In the genomic region with DNA sequence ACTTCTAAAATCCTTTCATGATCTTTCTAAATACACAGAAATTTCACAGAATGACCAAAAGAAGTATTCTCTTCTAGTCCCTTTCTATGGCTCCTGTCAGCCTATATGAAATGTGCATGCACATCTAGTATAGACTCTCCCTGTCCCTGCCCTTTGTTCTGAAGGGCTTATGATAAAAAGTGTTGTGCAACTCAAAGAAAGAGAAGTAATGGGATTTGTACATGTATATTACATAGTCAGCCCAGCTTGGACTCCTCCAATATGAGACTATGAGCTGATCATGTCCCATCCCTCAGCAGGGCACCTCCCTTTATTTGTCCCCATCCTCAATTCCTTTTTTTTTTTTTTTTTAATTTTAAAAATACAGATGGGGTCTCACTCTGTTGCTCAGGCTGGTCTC, we compare ENCODE assay signal across 18 cellular contexts. TPM values are rescaled to one million over a fixed set of nuclear protein-coding genes. Genes with fewer than 3 reads are reported as not detected.
DNase-seq lines count a peak whose midpoint lies in the region; ATAC-seq, FAIRE-seq and TF ChIP-seq lines count a peak whose summit lies in the region.
"Had no signal": no experiment of that assay in that cellular context is flagged by ENCODE, and none has a peak within 500 bp of the region (broad histone marks: within the 10 kb centered on the region; RNA-seq: fewer than 3 reads in every experiment).

No MANE protein-coding gene starts in this region.

- H3K9me3 Mint-ChIP-seq in natural killer cell (no peaks in the 10 kb centered on the region), Calu3 (ENCODE audit: low read depth, unreplicated experiment) (no peaks in the 10 kb centered on the region)
- no peaks in the 10 kb centered on the region for H3K9me3 Mint-ChIP-seq in natural killer cell treated with Interleukin-12 subunit alpha and Interleukin-12 subunit beta and Interleukin-15 and Interleukin-18, amount 100 ng/mL, for 72 hours
- no peaks in the 10 kb centered on the region for H3K9me3 Mint-ChIP-seq in activated T-helper 17 cell treated with anti-CD3 and anti-CD28 coated beads, Interleukin-2, amount 50 U/mL, for 72 hours
- H3K9me3 Mint-ChIP-seq: CD8-positive, alpha-beta T cell had no signal

- H3K36me3 ChIP-seq in upper lobe of right lung, result peaks cover 91% of the 10 kb centered on the region
- H3K36me3 ChIP-seq in pancreas, result peaks cover 3 to 38% (median 6%) of the 10 kb centered on the region in 3 donors
- H3K36me3 ChIP-seq: BE2C had no signal

- H3K9me3 ChIP-seq in upper lobe of right lung (no peaks in the 10 kb centered on the region), pancreas (no peaks in the 10 kb centered on the region)
- H3K9me3 ChIP-seq: BE2C had no signal

- no peak for TF ChIP-seq POLR2A in NB4 (IDR thresholded peaks at IDR 0.05; ENCODE audit: extremely low read depth, insufficient read length)

- H3K27me3 ChIP-seq in upper lobe of right lung, result no peaks in the 10 kb centered on the region
- H3K27me3 ChIP-seq in pancreas, result no peaks in the 10 kb centered on the region
- H3K27me3 ChIP-seq: BE2C had no signal

- no TSS peak for BruUV-seq in Calu3 (replicated peaks; lab: Mats Ljungman, UMichigan)

- H3K27ac ChIP-seq in upper lobe of right lung, result no peak overlapping the region
- H3K27ac ChIP-seq in pancreas, result no peak overlapping the region
- H3K27ac ChIP-seq: C4-2B, GM23248 had no signal

- peaks cover 34% of the 10 kb centered on the region for H3K36me3 Mint-ChIP-seq in natural killer cell
- H3K36me3 Mint-ChIP-seq in natural killer cell treated with Interleukin-12 subunit alpha and Interleukin-12 subunit beta and Interleukin-15 and Interleukin-18, amount 100 ng/mL, for 72 hours, result peaks cover 39% of the 10 kb centered on the region
- peaks cover 94% of the 10 kb centered on the region for H3K36me3 Mint-ChIP-seq in activated T-helper 17 cell treated with anti-CD3 and anti-CD28 coated beads, Interleukin-2, amount 50 U/mL, for 72 hours (ENCODE audit: low read depth)
- H3K36me3 Mint-ChIP-seq in Calu3 (ENCODE audit: insufficient read depth, unreplicated experiment), result no peaks in the 10 kb centered on the region

- ATAC-seq in natural killer cell (no peak), upper lobe of right lung (peak; percentile 65), pancreas (no peak)
- ATAC-seq in natural killer cell treated with Interleukin-12 subunit alpha and Interleukin-12 subunit beta and Interleukin-15 and Interleukin-18, amount 100 ng/mL, for 72 hours, result no peak
- no peak for ATAC-seq in activated T-helper 17 cell treated with anti-CD3 and anti-CD28 coated beads, Interleukin-2, amount 50 U/mL, for 72 hours (replicated peaks)
- ATAC-seq: CD8-positive, alpha-beta T cell; HCT116 had no signal

- FAIRE-seq in pancreas (lab: Jason Lieb, UNC), result no peak
- FAIRE-seq: A204.1, H54 had no signal

- no peak for DNase-seq in natural killer cell
- DNase-seq in natural killer cell treated with Interleukin-12 subunit alpha and Interleukin-12 subunit beta and Interleukin-15 and Interleukin-18, amount 100 ng/mL, for 72 hours (ENCODE audit: low spot score), result no peak
- DNase-seq in NB4 (ENCODE audit: low read depth), result peak; percentile 18
- DNase-seq in upper lobe of right lung, result no peak
- DNase-seq in pancreas, result no peak
- DNase-seq in DMS79 treated with DMSO at 0.1 percent for 48 hours (lab: John Stamatoyannopoulos, UW), result no peak
- DNase-seq in Calu3, result no peak
- DNase-seq: BE2C; CD8-positive, alpha-beta T cell; COR-L47; DMS53; GM23248 had no signal

- no peak for TF ChIP-seq CTCF in natural killer cell (IDR thresholded peaks at IDR 0.05)
- TF ChIP-seq CTCF in NB4 (IDR thresholded peaks at IDR 0.05; ENCODE audit: low read depth, low read length), result no peak
- TF ChIP-seq CTCF in upper lobe of right lung (IDR thresholded peaks at IDR 0.05), result no peak
- no peak for TF ChIP-seq CTCF in pancreas (IDR thresholded peaks at IDR 0.05)
- TF ChIP-seq CTCF in Calu3 (IDR thresholded peaks at IDR 0.05; ENCODE audit: unreplicated experiment), result no peak

- H3K4me3 Mint-ChIP-seq in natural killer cell (no peak overlapping the region), Calu3 (ENCODE audit: low read depth, unreplicated experiment) (no peak overlapping the region)
- no peak overlapping the region for H3K4me3 Mint-ChIP-seq in natural killer cell treated with Interleukin-12 subunit alpha and Interleukin-12 subunit beta and Interleukin-15 and Interleukin-18, amount 100 ng/mL, for 72 hours
- H3K4me3 Mint-ChIP-seq in activated T-helper 17 cell treated with anti-CD3 and anti-CD28 coated beads, Interleukin-2, amount 50 U/mL, for 72 hours, result no peak overlapping the region
- H3K4me3 Mint-ChIP-seq: CD8-positive, alpha-beta T cell had no signal

- H3K27me3 Mint-ChIP-seq in natural killer cell (ENCODE audit: low read depth in 2 of 2), result no peaks in the 10 kb centered on the region
- H3K27me3 Mint-ChIP-seq in natural killer cell treated with Interleukin-12 subunit alpha and Interleukin-12 subunit beta and Interleukin-15 and Interleukin-18, amount 100 ng/mL, for 72 hours, result no peaks in the 10 kb centered on the region
- no peaks in the 10 kb centered on the region for H3K27me3 Mint-ChIP-seq in activated T-helper 17 cell treated with anti-CD3 and anti-CD28 coated beads, Interleukin-2, amount 50 U/mL, for 72 hours
- H3K27me3 Mint-ChIP-seq in Calu3 (ENCODE audit: unreplicated experiment), result no peaks in the 10 kb centered on the region

- H3K27ac Mint-ChIP-seq in natural killer cell, result peak overlapping the region; percentile 47 to 74
- H3K27ac Mint-ChIP-seq in natural killer cell treated with Interleukin-12 subunit alpha and Interleukin-12 subunit beta and Interleukin-15 and Interleukin-18, amount 100 ng/mL, for 72 hours, result peak overlapping the region in 1 of 2 donors; percentile 5
- H3K27ac Mint-ChIP-seq in activated T-helper 17 cell treated with anti-CD3 and anti-CD28 coated beads, Interleukin-2, amount 50 U/mL, for 72 hours, result peak overlapping the region; percentile 13
- no peak overlapping the region for H3K27ac Mint-ChIP-seq in Calu3 (ENCODE audit: unreplicated experiment)
- H3K27ac Mint-ChIP-seq: CD8-positive, alpha-beta T cell had no signal

- H3K4me1 Mint-ChIP-seq in natural killer cell, result peaks cover 4 to 6% of the 10 kb centered on the region in 2 donors
- H3K4me1 Mint-ChIP-seq in natural killer cell treated with Interleukin-12 subunit alpha and Interleukin-12 subunit beta and Interleukin-15 and Interleukin-18, amount 100 ng/mL, for 72 hours (ENCODE audit: low read depth in 2 of 2), result peaks cover 5 to 12% of the 10 kb centered on the region in 2 donors
- no peaks in the 10 kb centered on the region for H3K4me1 Mint-ChIP-seq in activated T-helper 17 cell treated with anti-CD3 and anti-CD28 coated beads, Interleukin-2, amount 50 U/mL, for 72 hours
- no peaks in the 10 kb centered on the region for H3K4me1 Mint-ChIP-seq in Calu3 (ENCODE audit: low read depth, unreplicated experiment)

- CTCF ChIA-PET in Calu3 (lab: Charles Lee), result interaction anchor here (1.5 kb wide), 1 partner anchor 11 kb away, joined by 4 read pairs; no protein-coding TSS in a partner anchor

- intact Hi-C loops in natural killer cell (cut with micrococcal nuclease), result no loop called here
- intact Hi-C loops in upper lobe of right lung (cut with DNase I), result no loop called here
- intact Hi-C loops in pancreas (cut with DNase I), result no loop called here
- intact Hi-C loops in Calu3 (cut with micrococcal nuclease; ENCODE audit: unreplicated experiment), result no loop called here

- H3K4me3 ChIP-seq in NB4 (ENCODE audit: low read depth, low read length) (no peak overlapping the region), upper lobe of right lung (no peak overlapping the region), pancreas (no peak overlapping the region)
- H3K4me3 ChIP-seq: GM23248 had no signal

- H3K4me1 ChIP-seq in upper lobe of right lung, result no peaks in the 10 kb centered on the region
- H3K4me1 ChIP-seq in pancreas, result no peaks in the 10 kb centered on the region

RNA-seq across cellular contexts. Expression of a gene that starts 42.1 kb away (rescaled TPM):
- total RNA-seq in natural killer cell, result 10 to 100 TPM; 33.8 to 48.2 (median 41.2) TPM
- 1 to 10 TPM; 7.2 to 7.7 TPM for total RNA-seq in natural killer cell treated with Interleukin-12 subunit alpha and Interleukin-12 subunit beta and Interleukin-15 and Interleukin-18, amount 100 ng/mL, for 72 hours
- 10 to 100 TPM; 17.2 to 26.9 TPM for total RNA-seq in activated T-helper 17 cell treated with anti-CD3 and anti-CD28 coated beads, Interleukin-2, amount 50 U/mL, for 72 hours
- total RNA-seq in upper lobe of right lung, result 3.0 TPM
- total RNA-seq in pancreas, result 1 to 10 TPM in 1 of 6 donors, under 1 TPM in 5; 0.09 to 1.0 (median 0.26) TPM
- polyA plus RNA-seq in pancreas, result under 1 TPM in 1 of 2 donors, not detected in 1; 0.08 TPM
- not detected in 2 replicates for total RNA-seq in Calu3 (2022)
- total RNA-seq: Daoy had no signal
- polyA plus RNA-seq: GM23248 had no signal
